18 cellular contexts compared by ENCODE assay signal in genomic region chr17:152860-153420, GRCh38. TPM values are rescaled to one million over a fixed set of nuclear protein-coding genes. Genes with fewer than 3 reads are reported as not detected.
A peak's percentile ranks its signal among the peaks of the same experiment; 100 is the strongest.
DNase-seq lines count a peak whose midpoint lies in the region; ATAC-seq and TF ChIP-seq lines count a peak whose summit lies in the region.
"Had no signal": no experiment of that assay in that cellular context is flagged by ENCODE, and none has a peak within 500 bp of the region (broad histone marks: within the 10 kb centered on the region; RNA-seq: fewer than 3 reads in every experiment).

No MANE protein-coding gene starts in this region.

- H3K4me3 ChIP-seq in lower lobe of right lung, result no peak overlapping the region
- no peak overlapping the region for H3K4me3 ChIP-seq in upper lobe of right lung
- no peak overlapping the region for H3K4me3 ChIP-seq in tibial nerve

- H3K36me3 Mint-ChIP-seq in activated naive CD8-positive, alpha-beta T cell treated with anti-CD3 and anti-CD28 coated beads, Interleukin-2, amount 10 ng/mL, durations not matched to agents 7 days and 5 days, result no peaks in the 10 kb centered on the region
- H3K36me3 Mint-ChIP-seq in activated naive CD8-positive, alpha-beta T cell treated with anti-CD3 and anti-CD28 coated beads, Interleukin-2, amount 50 U/mL, for 24 hours (ENCODE audit: low read depth), result no peaks in the 10 kb centered on the region
- no peaks in the 10 kb centered on the region for H3K36me3 Mint-ChIP-seq in glutamatergic neuron (ENCODE audit: unreplicated experiment)
- H3K36me3 Mint-ChIP-seq: IgD-negative memory B cell had no signal

- no peaks in the 10 kb centered on the region for H3K9me3 Mint-ChIP-seq in activated naive CD8-positive, alpha-beta T cell treated with anti-CD3 and anti-CD28 coated beads, Interleukin-2, amount 10 ng/mL, durations not matched to agents 7 days and 5 days
- no peaks in the 10 kb centered on the region for H3K9me3 Mint-ChIP-seq in activated naive CD8-positive, alpha-beta T cell treated with anti-CD3 and anti-CD28 coated beads, Interleukin-2, amount 50 U/mL, for 24 hours
- H3K9me3 Mint-ChIP-seq in glutamatergic neuron (ENCODE audit: unreplicated experiment), result peaks cover 4% of the 10 kb centered on the region
- H3K9me3 Mint-ChIP-seq: H9, IgD-negative memory B cell had no signal

- H3K9me3 ChIP-seq in lower lobe of right lung (no peaks in the 10 kb centered on the region), upper lobe of right lung (no peaks in the 10 kb centered on the region), tibial nerve (no peaks in the 10 kb centered on the region)

- no peaks in the 10 kb centered on the region for H3K27me3 Mint-ChIP-seq in activated naive CD8-positive, alpha-beta T cell treated with anti-CD3 and anti-CD28 coated beads, Interleukin-2, amount 10 ng/mL, durations not matched to agents 7 days and 5 days
- no peaks in the 10 kb centered on the region for H3K27me3 Mint-ChIP-seq in activated naive CD8-positive, alpha-beta T cell treated with anti-CD3 and anti-CD28 coated beads, Interleukin-2, amount 50 U/mL, for 24 hours
- peaks cover 2% of the 10 kb centered on the region for H3K27me3 Mint-ChIP-seq in glutamatergic neuron (ENCODE audit: unreplicated experiment)

- TF ChIP-seq EP300 in tibial nerve (IDR thresholded peaks at IDR 0.05), result no peak

- POLR2A ChIA-PET in activated naive CD8-positive, alpha-beta T cell treated with anti-CD3 and anti-CD28 coated beads, Interleukin-2, amount 10 ng/mL, durations not matched to agents 7 days and 5 days (lab: Charles Lee), result no interaction called here

- H3K27me3 ChIP-seq in lower lobe of right lung (ENCODE audit: low read depth) (no peaks in the 10 kb centered on the region), upper lobe of right lung (no peaks in the 10 kb centered on the region), tibial nerve (no peaks in the 10 kb centered on the region)

- intact Hi-C loops in lower lobe of right lung (cut with DNase I) (no loop called here), upper lobe of right lung (cut with DNase I) (no loop called here)

- TF ChIP-seq POLR2A in tibial nerve (IDR thresholded peaks at IDR 0.05), result no peak

- no peak for ATAC-seq in activated naive CD8-positive, alpha-beta T cell treated with anti-CD3 and anti-CD28 coated beads, Interleukin-2, amount 10 ng/mL, durations not matched to agents 7 days and 5 days (ENCODE audit: low read depth)
- no peak for ATAC-seq in activated naive CD8-positive, alpha-beta T cell treated with anti-CD3 and anti-CD28 coated beads, Interleukin-2, amount 50 U/mL, for 24 hours
- ATAC-seq in lower lobe of right lung, result no peak
- ATAC-seq in upper lobe of right lung, result no peak
- ATAC-seq in GM19324 (IDR thresholded peaks at IDR 0.05; ENCODE audit: low FRiP score, unreplicated experiment), result no peak

- H3K27ac ChIP-seq in lower lobe of right lung (no peak overlapping the region), upper lobe of right lung (no peak overlapping the region), tibial nerve (no peak overlapping the region)
- H3K27ac ChIP-seq: RWPE1 had no signal

- H3K4me1 ChIP-seq in lower lobe of right lung (no peaks in the 10 kb centered on the region), upper lobe of right lung (no peaks in the 10 kb centered on the region), tibial nerve (no peaks in the 10 kb centered on the region)

- H3K27ac Mint-ChIP-seq in activated naive CD8-positive, alpha-beta T cell treated with anti-CD3 and anti-CD28 coated beads, Interleukin-2, amount 10 ng/mL, durations not matched to agents 7 days and 5 days, result no peak overlapping the region
- no peak overlapping the region for H3K27ac Mint-ChIP-seq in activated naive CD8-positive, alpha-beta T cell treated with anti-CD3 and anti-CD28 coated beads, Interleukin-2, amount 50 U/mL, for 24 hours
- H3K27ac Mint-ChIP-seq in glutamatergic neuron (ENCODE audit: unreplicated experiment), result no peak overlapping the region
- H3K27ac Mint-ChIP-seq: H9, IgD-negative memory B cell had no signal

- DNase-seq in activated naive CD8-positive, alpha-beta T cell treated with anti-CD3 and anti-CD28 coated beads, Interleukin-2, amount 10 ng/mL, durations not matched to agents 7 days and 5 days, result peak; percentile 15
- DNase-seq in activated naive CD8-positive, alpha-beta T cell treated with anti-CD3 and anti-CD28 coated beads, Interleukin-2, amount 50 U/mL, for 24 hours, result no peak
- DNase-seq in glutamatergic neuron (peak; percentile 5), lower lobe of right lung (peak; percentile 32), upper lobe of right lung (peak; percentile 56), NCI-H446 treated with DMSO at 0.1 percent for 48 hours (lab: John Stamatoyannopoulos, UW) (no peak), tibial nerve (ENCODE audit: low spot score in 2 of 2) (no peak)
- DNase-seq: COR-L47, DMS153, H9, MV-4-11, NCI-H1436, NCI-H2081 treated with DMSO at 0.1 percent for 48 hours, NCI-H226, NCI-H526 treated with DMSO at 0.1 percent for 48 hours had no signal

- no peak for TF ChIP-seq CTCF in glutamatergic neuron (IDR thresholded peaks at IDR 0.05; ENCODE audit: partially characterized antibody, unreplicated experiment)
- no peak for TF ChIP-seq CTCF in lower lobe of right lung (IDR thresholded peaks at IDR 0.05)
- no peak for TF ChIP-seq CTCF in upper lobe of right lung (IDR thresholded peaks at IDR 0.05)
- no peak for TF ChIP-seq CTCF in tibial nerve (IDR thresholded peaks at IDR 0.05)

- no peaks in the 10 kb centered on the region for H3K4me1 Mint-ChIP-seq in activated naive CD8-positive, alpha-beta T cell treated with anti-CD3 and anti-CD28 coated beads, Interleukin-2, amount 10 ng/mL, durations not matched to agents 7 days and 5 days
- H3K4me1 Mint-ChIP-seq in activated naive CD8-positive, alpha-beta T cell treated with anti-CD3 and anti-CD28 coated beads, Interleukin-2, amount 50 U/mL, for 24 hours, result no peaks in the 10 kb centered on the region
- no peaks in the 10 kb centered on the region for H3K4me1 Mint-ChIP-seq in glutamatergic neuron (ENCODE audit: low read depth, unreplicated experiment)
- H3K4me1 Mint-ChIP-seq: H9 had no signal

- no peak overlapping the region for H3K4me3 Mint-ChIP-seq in activated naive CD8-positive, alpha-beta T cell treated with anti-CD3 and anti-CD28 coated beads, Interleukin-2, amount 10 ng/mL, durations not matched to agents 7 days and 5 days
- no peak overlapping the region for H3K4me3 Mint-ChIP-seq in activated naive CD8-positive, alpha-beta T cell treated with anti-CD3 and anti-CD28 coated beads, Interleukin-2, amount 50 U/mL, for 24 hours
- H3K4me3 Mint-ChIP-seq in glutamatergic neuron (ENCODE audit: unreplicated experiment), result no peak overlapping the region
- H3K4me3 Mint-ChIP-seq: H9, IgD-negative memory B cell had no signal

- WGBS in tibial nerve, 2 donors, result 72 to 84% methylated on average over 9 of the region's 12 CpGs

- H3K36me3 ChIP-seq in lower lobe of right lung (peaks cover 7% of the 10 kb centered on the region), upper lobe of right lung (no peaks in the 10 kb centered on the region), tibial nerve (no peaks in the 10 kb centered on the region)

RNA-seq across cellular contexts. Expression of gene SCGB1C2, which starts 15.6 kb away (rescaled TPM):
- total RNA-seq in activated naive CD8-positive, alpha-beta T cell treated with anti-CD3 and anti-CD28 coated beads, Interleukin-2, amount 10 ng/mL, durations not matched to agents 7 days and 5 days, result not detected
- total RNA-seq in glutamatergic neuron (ENCODE audit: unreplicated experiment) (not detected), lower lobe of right lung (not detected), upper lobe of right lung (not detected), tibial nerve (not detected)
- total RNA-seq: H9 had no signal

RNA-seq across cellular contexts. Expression of gene DOC2B, which starts 28.5 kb away (rescaled TPM):
- not detected for total RNA-seq in activated naive CD8-positive, alpha-beta T cell treated with anti-CD3 and anti-CD28 coated beads, Interleukin-2, amount 10 ng/mL, durations not matched to agents 7 days and 5 days
- total RNA-seq in glutamatergic neuron (ENCODE audit: unreplicated experiment), result 109 TPM
- 6.2 TPM for total RNA-seq in lower lobe of right lung
- total RNA-seq in upper lobe of right lung, result 13.7 TPM
- total RNA-seq in tibial nerve, result 10 to 100 TPM; 11.7 to 29.4 (median 16.0) TPM

Comparison
In these comparisons a context has a peak if more than half of its experiments do, and no peak if none do; other contexts are left out.
1. DNase-seq: peak in activated naive CD8-positive, alpha-beta T cell treated with anti-CD3 and anti-CD28 coated beads, Interleukin-2, amount 10 ng/mL, durations not matched to agents 7 days and 5 days (single experiment), glutamatergic neuron (single experiment), lower lobe of right lung (single experiment) and upper lobe of right lung (single experiment); none in activated naive CD8-positive, alpha-beta T cell treated with anti-CD3 and anti-CD28 coated beads, Interleukin-2, amount 50 U/mL, for 24 hours (single experiment), NCI-H446 treated with DMSO at 0.1 percent for 48 hours (single experiment) and tibial nerve (0 of 2).